ENCODE assay signal across 1 cellular context in the genomic region with DNA sequence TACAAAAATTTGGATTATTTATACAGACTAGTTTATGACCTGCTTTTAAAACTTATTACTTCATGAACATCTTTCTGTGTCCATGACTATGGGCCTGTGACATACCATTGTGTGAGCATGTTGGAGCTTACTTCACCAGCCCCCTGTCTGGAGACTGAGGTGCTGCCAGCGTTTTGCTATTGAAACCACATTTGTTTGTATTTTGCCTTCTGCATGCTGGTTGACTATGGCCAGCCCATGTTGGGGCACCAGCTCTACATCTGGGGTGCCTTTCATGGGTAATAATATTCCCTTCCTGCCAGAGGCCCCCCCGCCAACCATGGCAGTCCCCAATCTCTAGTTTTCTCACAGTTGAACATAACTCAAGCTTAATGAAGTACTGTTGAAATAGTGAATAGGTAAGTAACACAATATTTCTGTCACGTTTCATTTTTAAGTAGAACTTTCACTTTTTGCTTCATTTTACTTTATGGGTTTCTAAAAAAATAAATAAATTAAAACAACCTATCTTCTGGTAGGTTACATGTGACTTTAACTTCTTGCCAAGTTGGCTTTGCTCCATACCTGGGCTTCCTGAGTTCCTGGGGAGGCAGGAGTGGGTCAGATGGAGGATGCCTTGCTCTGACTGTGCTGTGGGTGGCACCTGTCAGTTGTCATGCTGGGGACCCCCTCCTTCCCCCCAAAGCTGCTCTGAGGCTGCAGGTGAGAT.
TF ChIP-seq lines count a peak whose summit lies in the region.

No MANE protein-coding gene starts in this region.

TF ChIP-seq in IMR-90, 13 proteins besides CTCF, POLR2A, EP300 and RAD21 (continued from another document):
- TF ChIP-seq, protein P1, sequence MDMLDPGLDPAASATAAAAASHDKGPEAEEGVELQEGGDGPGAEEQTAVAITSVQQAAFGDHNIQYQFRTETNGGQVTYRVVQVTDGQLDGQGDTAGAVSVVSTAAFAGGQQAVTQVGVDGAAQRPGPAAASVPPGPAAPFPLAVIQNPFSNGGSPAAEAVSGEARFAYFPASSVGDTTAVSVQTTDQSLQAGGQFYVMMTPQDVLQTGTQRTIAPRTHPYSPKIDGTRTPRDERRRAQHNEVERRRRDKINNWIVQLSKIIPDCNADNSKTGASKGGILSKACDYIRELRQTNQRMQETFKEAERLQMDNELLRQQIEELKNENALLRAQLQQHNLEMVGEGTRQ (IDR thresholded peaks at IDR 0.05; ENCODE audit: low read depth, low read length), result no peak
- TF ChIP-seq CHD1 (IDR thresholded peaks at IDR 0.05; ENCODE audit: low read depth, low read length) (no peak), SMC3 (IDR thresholded peaks at IDR 0.05; ENCODE audit: low read depth, low read length) (no peak), MAZ (IDR thresholded peaks at IDR 0.05; ENCODE audit: borderline replicate concordance, low read depth, low read length) (no peak), RFX5 (IDR thresholded peaks at IDR 0.05; ENCODE audit: low read depth, low read length) (no peak)
